8 cellular contexts compared by ENCODE assay signal in genomic region chr15:64989331-64990167, GRCh38. TPM values are rescaled to one million over a fixed set of nuclear protein-coding genes. Genes with fewer than 3 reads are reported as not detected.
DNase-seq lines count a peak whose midpoint lies in the region; ATAC-seq and TF ChIP-seq lines count a peak whose summit lies in the region.

SPG21 (minus strand) TSS chr15:64989914; CDS start chr15:64983569, 6,345 bp downstream.

- H3K4me1 Mint-ChIP-seq in activated CD4-positive, alpha-beta T cell treated with anti-CD3 and anti-CD28 coated beads, Interleukin-2, amount 10 ng/mL, durations not matched to agents 24 days and 14 days, result peaks cover 42% of the 10 kb centered on the region

- peaks cover 0 to 16% (median 0%) of the 10 kb centered on the region in 11 experiments; a peak in 2 of 22 replicates for H4K20me1 ChIP-seq in BLaER1 treated with 17β-estradiol and CSF1 and Interleukin-3, amounts not matched to agents 10 nM and 100 nM

- no peaks in the 10 kb centered on the region for H3K9me3 ChIP-seq in BLaER1 treated with 17β-estradiol and CSF1 and Interleukin-3, amounts not matched to agents 10 nM and 100 nM (replicated peaks in 1 of 11)

- no peaks in the 10 kb centered on the region for H3K27me3 Mint-ChIP-seq in activated CD4-positive, alpha-beta T cell treated with anti-CD3 and anti-CD28 coated beads, Interleukin-2, amount 10 ng/mL, durations not matched to agents 24 days and 14 days

- peak; percentile 93 for ATAC-seq in GM19351 (IDR thresholded peaks at IDR 0.05; ENCODE audit: unreplicated experiment)
- ATAC-seq in HG03520 (IDR thresholded peaks at IDR 0.05; ENCODE audit: unreplicated experiment), result peak; percentile 93
- ATAC-seq in left colon, result peak; percentile 89

- H3K4me3 Mint-ChIP-seq in activated CD4-positive, alpha-beta T cell treated with anti-CD3 and anti-CD28 coated beads, Interleukin-2, amount 10 ng/mL, durations not matched to agents 24 days and 14 days, result peak within 1 kb of the TSS; percentile 94

- no peaks in the 10 kb centered on the region for H3K9me3 Mint-ChIP-seq in activated CD4-positive, alpha-beta T cell treated with anti-CD3 and anti-CD28 coated beads, Interleukin-2, amount 10 ng/mL, durations not matched to agents 24 days and 14 days

- intact Hi-C loops in activated CD4-positive, alpha-beta T cell treated with anti-CD3 and anti-CD28 coated beads, Interleukin-2, amount 10 ng/mL, durations not matched to agents 24 days and 14 days (cut with micrococcal nuclease), result loop anchor here (5.0 to 10.0 kb wide), 3 partner anchors 97 to 145 kb away; partner anchors contain the start of genes PDCD7 and PLEKHO2
- intact Hi-C loops in left colon (cut with DNase I, micrococcal nuclease), result no loop called here

- H3K36me3 ChIP-seq in BLaER1 treated with 17β-estradiol and CSF1 and Interleukin-3, amounts not matched to agents 10 nM and 100 nM, result peaks cover 0 to 13% (median 5%) of the 10 kb centered on the region in 11 experiments; a peak in 8 of 22 replicates

- DNase-seq in NCI-H526 treated with DMSO at 0.1 percent for 48 hours (lab: John Stamatoyannopoulos, UW) (peak; percentile 85), coronary artery (ENCODE audit: low spot score) (peak; percentile 93), left colon (peak; percentile 93 to 95)
- DNase-seq in activated CD4-positive, alpha-beta T cell treated with anti-CD3 and anti-CD28 coated beads, Interleukin-2, amount 10 ng/mL, durations not matched to agents 24 days and 14 days, result peak; percentile 98
- peak; percentile 83 to 90 for DNase-seq in stimulated activated CD4-positive, alpha-beta T cell treated with anti-CD3 and anti-CD28 coated beads, Interleukin-1b, Interleukin-23, amount 100 ng/mL, for 4 hours (ENCODE audit: low read depth in 2 of 2)

- peak within 1 kb of the TSS; percentile 77 to 98 (median 93) for H3K4me3 ChIP-seq in BLaER1 treated with 17β-estradiol and CSF1 and Interleukin-3, amounts not matched to agents 10 nM and 100 nM
- peak within 1 kb of the TSS; percentile 100 for H3K4me3 ChIP-seq in coronary artery

- peak within 1 kb of the TSS; percentile 88 to 99 (median 95) for H3K27ac ChIP-seq in BLaER1 treated with 17β-estradiol and CSF1 and Interleukin-3, amounts not matched to agents 10 nM and 100 nM
- peak within 1 kb of the TSS; percentile 94 to 99 for H3K27ac ChIP-seq in coronary artery

- no peaks in the 10 kb centered on the region for H3K27me3 ChIP-seq in BLaER1 treated with 17β-estradiol and CSF1 and Interleukin-3, amounts not matched to agents 10 nM and 100 nM

- H3K36me3 Mint-ChIP-seq in activated CD4-positive, alpha-beta T cell treated with anti-CD3 and anti-CD28 coated beads, Interleukin-2, amount 10 ng/mL, durations not matched to agents 24 days and 14 days (ENCODE audit: low read depth), result peaks cover 17% of the 10 kb centered on the region

- no peak for TF ChIP-seq CTCF in coronary artery (IDR thresholded peaks at IDR 0.05)

- peak within 1 kb of the TSS; percentile 89 for H3K27ac Mint-ChIP-seq in activated CD4-positive, alpha-beta T cell treated with anti-CD3 and anti-CD28 coated beads, Interleukin-2, amount 10 ng/mL, durations not matched to agents 24 days and 14 days

- peak within 1 kb of the TSS; percentile 90 to 99 (median 97) for H3K9ac ChIP-seq in BLaER1 treated with 17β-estradiol and CSF1 and Interleukin-3, amounts not matched to agents 10 nM and 100 nM

- peaks cover 47 to 55% (median 53%) of the 10 kb centered on the region in 10 experiments for H3K4me1 ChIP-seq in BLaER1 treated with 17β-estradiol and CSF1 and Interleukin-3, amounts not matched to agents 10 nM and 100 nM

- peak within 1 kb of the TSS; percentile 73 to 94 (median 89) for H3K4me2 ChIP-seq in BLaER1 treated with 17β-estradiol and CSF1 and Interleukin-3, amounts not matched to agents 10 nM and 100 nM

RNA-seq across cellular contexts. Expression of gene SPG21, which starts in this region (rescaled TPM):
- 70.4 and 76.2 TPM in 2 replicates for total RNA-seq in activated CD4-positive, alpha-beta T cell treated with anti-CD3 and anti-CD28 coated beads, Interleukin-2, amount 10 ng/mL, durations not matched to agents 24 days and 14 days
- total RNA-seq in left colon, result 10 to 100 TPM; 51.5 to 63.5 TPM

Comparison
In these comparisons a context has a peak if more than half of its experiments do, and no peak if none do; other contexts are left out.
1. Peak in every context shown above with its lines: DNase-seq, ATAC-seq, H3K4me3 ChIP-seq and H3K27ac ChIP-seq.